ENCODE assay signal across 8 cellular contexts in the genomic region with DNA sequence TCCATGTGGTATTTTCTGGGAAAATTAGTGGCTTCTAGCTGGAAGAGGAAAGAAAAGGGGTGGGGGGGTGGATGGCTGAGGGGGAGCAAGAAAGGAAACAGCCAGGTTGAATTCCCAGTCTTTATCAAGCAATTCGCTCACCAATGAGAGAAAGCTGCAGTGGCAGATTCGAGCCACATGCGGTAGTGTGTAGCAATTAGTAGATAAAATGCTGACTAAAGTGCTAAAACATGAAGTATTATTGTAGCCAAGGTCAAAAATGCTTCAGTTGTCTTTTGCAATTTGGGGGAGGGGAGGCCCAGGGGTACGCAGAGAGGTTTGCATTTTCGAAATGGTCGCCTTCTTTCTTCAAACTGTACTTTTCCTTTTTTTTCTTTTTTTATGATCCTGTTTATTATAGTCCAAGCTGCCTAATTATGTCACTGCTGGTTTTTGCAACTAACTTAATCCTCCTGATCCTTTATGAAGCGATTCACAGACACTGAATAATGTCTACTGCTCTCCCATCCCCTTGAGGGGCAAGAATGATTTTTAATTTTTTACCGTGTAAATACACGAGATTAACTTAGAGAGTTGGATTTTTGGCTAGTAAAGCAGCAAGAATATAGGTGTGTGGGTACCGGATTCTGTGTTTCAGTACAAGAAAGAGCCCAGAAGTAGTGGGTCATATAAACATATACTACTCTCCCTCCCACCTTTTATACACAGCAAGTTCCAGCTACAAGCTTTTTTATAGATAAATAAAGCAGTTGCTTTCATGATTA. TPM values are rescaled to one million over a fixed set of nuclear protein-coding genes. Genes with fewer than 3 reads are reported as not detected.
DNase-seq lines count a peak whose midpoint lies in the region; ATAC-seq and TF ChIP-seq lines count a peak whose summit lies in the region.

No MANE protein-coding gene starts in this region.

- H3K4me1 ChIP-seq in adrenal gland (replicated peaks in 1 of 2) (peaks cover 11 to 27% of the 10 kb centered on the region in 2 donors), right cardiac atrium (ENCODE audit: control insufficient read depth, insufficient read depth, low read length) (peaks cover 3% of the 10 kb centered on the region), trophoblast cell (ENCODE audit: control insufficient read depth in 1 of 2, insufficient read depth in 2 of 2, low read length in 2 of 2) (peaks cover 4% of the 10 kb centered on the region in 2 experiments)

- intact Hi-C loops in adrenal gland (cut with DNase I) (no loop called here), right cardiac atrium (cut with DNase I) (no loop called here)

- peak overlapping the region; percentile 87 for H2BK120ac ChIP-seq in trophoblast cell (ENCODE audit: insufficient read depth, low read length, poor library complexity)

- peak overlapping the region; percentile 87 for H2AFZ ChIP-seq in trophoblast cell (ENCODE audit: insufficient read depth, low read length, poor library complexity)

- H3K18ac ChIP-seq in trophoblast cell (ENCODE audit: low read length), result no peak overlapping the region

- no peak overlapping the region for H3K4ac ChIP-seq in trophoblast cell (ENCODE audit: low read depth, low read length)

- peak overlapping the region; percentile 90 for H4K91ac ChIP-seq in trophoblast cell (ENCODE audit: low read depth, low read length)

- H3K4me3 ChIP-seq in adrenal gland, result peak overlapping the region in 3 of 4 donors; percentile 1 to 64 (median 55)
- peak overlapping the region; percentile 38 for H3K4me3 ChIP-seq in right cardiac atrium (ENCODE audit: low read length)
- no peak overlapping the region for H3K4me3 ChIP-seq in trophoblast cell (ENCODE audit: low read depth, low read length)

- DNase-seq in DMS114 treated with DMSO at 0.1 percent for 48 hours (lab: John Stamatoyannopoulos, UW; ENCODE audit: unreplicated experiment), result peak; percentile 71
- DNase-seq in LHCN-M2 (ENCODE audit: low read depth), result peak; percentile 55
- peak; percentile 47 to 87 (median 70) for DNase-seq in adrenal gland
- peak; percentile 40 to 74 (median 65) for DNase-seq in right cardiac atrium
- DNase-seq in trophoblast cell, result peak; percentile 14 to 50
- no peak for DNase-seq in SK-N-DZ (ENCODE audit: low spot score)
- no peak for DNase-seq in activated gamma-delta T cell (lab: John Stamatoyannopoulos, UW)

- peak in 1 of 2 donors; percentile 21 for TF ChIP-seq POLR2A in adrenal gland (IDR thresholded peaks at IDR 0.05)

- peaks cover 2% of the 10 kb centered on the region for H3K79me2 ChIP-seq in trophoblast cell (ENCODE audit: control insufficient read depth, insufficient read depth, low read length, poor library complexity)

- H3K9me3 ChIP-seq in adrenal gland (replicated peaks in 1 of 3) (no peaks in the 10 kb centered on the region), right cardiac atrium (ENCODE audit: control insufficient read depth, low read length) (no peaks in the 10 kb centered on the region), trophoblast cell (ENCODE audit: insufficient read depth, low read depth, low read length) (no peaks in the 10 kb centered on the region)

- peak overlapping the region; percentile 66 for H2BK12ac ChIP-seq in trophoblast cell (ENCODE audit: low read length)

- H3K23ac ChIP-seq in trophoblast cell (ENCODE audit: low read length), result no peak overlapping the region

- H4K12ac ChIP-seq in trophoblast cell (ENCODE audit: low read depth, low read length), result no peak overlapping the region

- peak; percentile 65 to 69 for ATAC-seq in right cardiac atrium
- ATAC-seq in GM19463 (IDR thresholded peaks at IDR 0.05; ENCODE audit: unreplicated experiment), result no peak

- peak overlapping the region; percentile 71 for H3K4me2 ChIP-seq in trophoblast cell (ENCODE audit: low read length)

- no peak overlapping the region for H3K14ac ChIP-seq in trophoblast cell (ENCODE audit: low read length)

- TF ChIP-seq CTCF in adrenal gland (IDR thresholded peaks at IDR 0.05), result peak in 5 of 6 experiments; percentile 24 to 69 (median 56)

- H3K79me1 ChIP-seq in trophoblast cell (ENCODE audit: low read length), result peaks cover 13% of the 10 kb centered on the region

- 24 to 31% (median 26%) methylated on average over 10 of the region's 10 CpGs for WGBS in adrenal gland, 4 donors
- WGBS in right cardiac atrium, result 34% methylated on average over 10 of the region's 10 CpGs
- no CpG with 5 or more reads among the region's 10 CpGs for WGBS in trophoblast cell (ENCODE audit: extremely low coverage, insufficient coverage, insufficient read length)

- no peak overlapping the region for H2BK5ac ChIP-seq in trophoblast cell (ENCODE audit: low read depth, low read length, poor library complexity)

- H2AK5ac ChIP-seq in trophoblast cell (ENCODE audit: low read length), result no peak overlapping the region

- no peak overlapping the region for H3K9ac ChIP-seq in trophoblast cell (ENCODE audit: low read length)

- H4K8ac ChIP-seq in trophoblast cell (ENCODE audit: low read depth, low read length), result peak overlapping the region; percentile 93

- H3K27me3 ChIP-seq in adrenal gland, result no peaks in the 10 kb centered on the region
- H3K27me3 ChIP-seq in right cardiac atrium (ENCODE audit: control insufficient read depth, insufficient read depth), result no peaks in the 10 kb centered on the region
- H3K27me3 ChIP-seq in trophoblast cell (ENCODE audit: insufficient read depth, low read length), result no peaks in the 10 kb centered on the region

- H3K36me3 ChIP-seq in adrenal gland (replicated peaks in 1 of 2) (no peaks in the 10 kb centered on the region), trophoblast cell (ENCODE audit: control insufficient read depth in 1 of 2, insufficient read depth in 2 of 2, low read length in 2 of 2) (no peaks in the 10 kb centered on the region)

- H3K27ac ChIP-seq in adrenal gland, result peak overlapping the region; percentile 15 to 88 (median 80)
- no peak overlapping the region for H3K27ac ChIP-seq in right cardiac atrium (ENCODE audit: low read length)
- H3K27ac ChIP-seq in trophoblast cell (ENCODE audit: low read depth, low read length), result no peak overlapping the region

RNA-seq across cellular contexts. Expression of a gene that starts 3.6 kb away (rescaled TPM):
- total RNA-seq in LHCN-M2 (2014; rRNA removed) (11.0 and 17.4 TPM in 2 replicates), adrenal gland (10 to 100 TPM in 7 of 8 donors, 1 to 10 TPM in 1; 8.6 to 42.4 (median 30.8) TPM), right cardiac atrium (10 to 100 TPM; 16.9 to 31.8 (median 20.1) TPM)
- polyA plus RNA-seq in LHCN-M2 (2012), result 10.1 TPM
- polyA plus RNA-seq in adrenal gland (10 to 100 TPM in 1 of 3 donors, 1 to 10 TPM in 2; 5.7 to 10.7 (median 9.0) TPM), right cardiac atrium (13.7 TPM)
- 33.3 and 34.0 TPM in 2 replicates for polyA plus RNA-seq in trophoblast cell (2013)
- 0.42 and 0.48 TPM in 2 replicates for polyA plus RNA-seq in SK-N-DZ (2014; cell fraction: cytosol; rRNA removed)
- 0.17 and 0.44 TPM in 2 replicates for polyA plus RNA-seq in SK-N-DZ (2014; cell fraction: nucleus; rRNA removed)

Comparison
In these comparisons a context has a peak if more than half of its experiments do, and no peak if none do; other contexts are left out.
1. DNase-seq: peak in DMS114 treated with DMSO at 0.1 percent for 48 hours (single experiment), LHCN-M2 (single experiment), adrenal gland (7 of 7), right cardiac atrium (3 of 3) and trophoblast cell (2 of 2); none in SK-N-DZ (single experiment) and activated gamma-delta T cell (single experiment).
2. H3K27ac ChIP-seq: peak in adrenal gland (5 of 5); none in right cardiac atrium (single experiment) and trophoblast cell (single experiment).